ENCODE assay signal across 15 cellular contexts in genomic region chr19:55228403-55229031, GRCh38. TPM values are rescaled to one million over a fixed set of nuclear protein-coding genes. Genes with fewer than 3 reads are reported as not detected.
DNase-seq lines count a peak whose midpoint lies in the region; ATAC-seq, FAIRE-seq and TF ChIP-seq lines count a peak whose summit lies in the region.
"Had no signal": no experiment of that assay in that cellular context is flagged by ENCODE, and none has a peak within 500 bp of the region (broad histone marks: within the 10 kb centered on the region; RNA-seq: fewer than 3 reads in every experiment).

TSS of gene TMEM86B (minus strand) at chr19:55228763. CDS start at chr19:55228741, 22 bp downstream.

- H3K9me3 ChIP-seq in IMR-90 (ENCODE audit: control insufficient read depth, insufficient read depth, low read length) (no peaks in the 10 kb centered on the region), H1 (ENCODE audit: insufficient read depth in 2 of 2, low read depth in 1 of 2, low read length in 1 of 2) (no peaks in the 10 kb centered on the region)
- no peaks in the 10 kb centered on the region for H3K9me3 ChIP-seq in naive thymus-derived CD4-positive, alpha-beta T cell (ENCODE audit: control insufficient read depth in 2 of 3, low read length in 3 of 3)
- H3K9me3 ChIP-seq: BE2C, left lung, ovary had no signal

- POLR2A ChIA-PET in IMR-90 (lab: Charles Lee; ENCODE audit: unreplicated experiment): no interaction called here
- POLR2A ChIA-PET in H1 (lab: Charles Lee; ENCODE audit: partially characterized antibody): interaction anchor here (0.6 to 1.9 kb wide), 3 partner anchors 31 to 179 kb away, joined by 3 to 10 read pairs (median 4); partner anchors contain the start of gene UBE2S
- POLR2A ChIA-PET in naive thymus-derived CD4-positive, alpha-beta T cell (lab: Charles Lee): interaction anchor here (0.6 kb wide), 1 partner anchor 50 kb away, joined by 3 read pairs; no protein-coding TSS in a partner anchor

- BruUV-seq in IMR-90 (replicated peaks; lab: Mats Ljungman, UMichigan): no TSS peak

- no peak within 1 kb of the TSS for H4K5ac ChIP-seq in IMR-90 (ENCODE audit: low read depth, low read length)
- no peak within 1 kb of the TSS for H4K5ac ChIP-seq in H1 (ENCODE audit: insufficient read length, low read depth, low read length)

- H3K27me3 Mint-ChIP-seq in CD14-positive monocyte (ENCODE audit: low read depth in 3 of 3): peaks cover 0 to 3% (median 0%) of the 10 kb centered on the region in 3 donors
- H3K27me3 Mint-ChIP-seq in naive thymus-derived CD4-positive, alpha-beta T cell: no peaks in the 10 kb centered on the region

- H2BK15ac ChIP-seq in IMR-90 (ENCODE audit: low read depth, low read length): no peak within 1 kb of the TSS
- H2BK15ac ChIP-seq in H1 (ENCODE audit: low read length): no peak within 1 kb of the TSS

- H3K9me3 Mint-ChIP-seq in CD14-positive monocyte: peaks cover 0 to 2% (median 0%) of the 10 kb centered on the region in 7 donors
- no peaks in the 10 kb centered on the region for H3K9me3 Mint-ChIP-seq in naive thymus-derived CD4-positive, alpha-beta T cell

- dilution Hi-C loops in IMR-90 (cut with HindIII; ENCODE audit: low sequenced_read_pairs, unreplicated experiment): no loop called here

- H3K9ac ChIP-seq in IMR-90 (ENCODE audit: low read depth, low read length): no peak within 1 kb of the TSS
- no peak within 1 kb of the TSS for H3K9ac ChIP-seq in H1 (replicated peaks in 1 of 4; ENCODE audit: extremely low read depth in 1 of 4, low read depth in 3 of 4, low read length in 3 of 4)

- CTCF ChIA-PET in IMR-90 (lab: Yijun Ruan, JAX) (no interaction called here), H1 (lab: Charles Lee; ENCODE audit: partially characterized antibody) (interaction anchor here (0.7 to 1.6 kb wide), 3 partner anchors 63 to 190 kb away, joined by 3 to 4 read pairs (median 4); partner anchors contain the start of gene DNAAF3)
- CTCF ChIA-PET in naive thymus-derived CD4-positive, alpha-beta T cell (lab: Charles Lee): no interaction called here

- H4K20me1 ChIP-seq in IMR-90 (ENCODE audit: insufficient read depth, low read length) (peaks cover 15% of the 10 kb centered on the region), H1 (replicated peaks in 1 of 2; ENCODE audit: control insufficient read depth in 1 of 2, insufficient read depth in 2 of 2, low read length in 2 of 2) (peaks cover 3 to 23% of the 10 kb centered on the region in 2 experiments)

- peaks cover 5% of the 10 kb centered on the region for H3K4me1 Mint-ChIP-seq in CD14-positive monocyte
- H3K4me1 Mint-ChIP-seq in naive thymus-derived CD4-positive, alpha-beta T cell: peaks cover 0 to 8% (median 5%) of the 10 kb centered on the region in 7 donors

- 0 out of 2 replicates have a peak, but pooled peaks cover 6% of the 10 kb centered on the region for H3K9me1 ChIP-seq in IMR-90 (ENCODE audit: insufficient read depth, low read length)

- H3K56ac ChIP-seq in IMR-90 (ENCODE audit: extremely low read depth, insufficient read depth, low read length): no peak within 1 kb of the TSS
- no peak within 1 kb of the TSS for H3K56ac ChIP-seq in H1 (replicated peaks; ENCODE audit: insufficient read length, low read depth, low read length)

- H2AK5ac ChIP-seq in IMR-90 (ENCODE audit: low read depth, low read length) (no peak within 1 kb of the TSS), H1 (ENCODE audit: low read depth, low read length) (no peak within 1 kb of the TSS)

- no CpG with 5 or more reads among the region's 12 CpGs for whole genome bisulfite sequencing in IMR-90 (ENCODE audit: extremely low coverage in 2 of 2, insufficient read length in 1 of 2), 2 experiments
- 90% methylated on average over 10 of the region's 12 CpGs; no CpG with 5 or more reads in 1 of the 2 experiments for WGBS in H1 (ENCODE audit: extremely low coverage in 1 of 2, insufficient coverage in 1 of 2, insufficient read length in 1 of 2, insufficient replicate concordance in 2 of 2, low coverage in 1 of 2, low lambda C conversion rate in 2 of 2, missing lambda C conversion rate in 1 of 2), 2 experiments

- in situ Hi-C loops in IMR-90 (cut with MboI; ENCODE audit: low sequenced_read_pairs): no loop called here

- H3K36me3 ChIP-seq in IMR-90 (ENCODE audit: control insufficient read depth, insufficient read depth, low read length): peaks cover 51% of the 10 kb centered on the region
- H3K36me3 ChIP-seq in H1 (ENCODE audit: control insufficient read depth in 2 of 4, insufficient read depth in 4 of 4, low read length in 3 of 4): peaks cover 5 to 16% (median 12%) of the 10 kb centered on the region in 4 experiments; a peak in 5 of 8 replicates
- H3K36me3 ChIP-seq in naive thymus-derived CD4-positive, alpha-beta T cell (ENCODE audit: control insufficient read depth in 2 of 3, insufficient read depth in 3 of 3, low read length in 3 of 3): peaks cover 12 to 83% (median 34%) of the 10 kb centered on the region in 3 experiments
- H3K36me3 ChIP-seq: ovary had no signal

- intact Hi-C loops in CD14-positive monocyte (cut with micrococcal nuclease): no loop called here
- intact Hi-C loops in IMR-90 (cut with micrococcal nuclease): no loop called here
- intact Hi-C loops in naive thymus-derived CD4-positive, alpha-beta T cell (cut with micrococcal nuclease): no loop called here

- no peak within 1 kb of the TSS for H3K23ac ChIP-seq in IMR-90 (ENCODE audit: low read depth, low read length)
- H3K23ac ChIP-seq in H1 (ENCODE audit: insufficient read length): no peak within 1 kb of the TSS

- no peak within 1 kb of the TSS for H3K14ac ChIP-seq in IMR-90 (replicated peaks; ENCODE audit: low read depth, low read length)
- H3K14ac ChIP-seq in H1 (ENCODE audit: insufficient read length): no peak within 1 kb of the TSS

- H3K4me1 ChIP-seq in IMR-90 (ENCODE audit: control insufficient read depth, insufficient read depth, low read length): no peaks in the 10 kb centered on the region
- H3K4me1 ChIP-seq in H1 (replicated peaks in 1 of 4; ENCODE audit: control insufficient read depth in 3 of 4, insufficient read depth in 4 of 4, low read length in 3 of 4): no peaks in the 10 kb centered on the region
- no peaks in the 10 kb centered on the region for H3K4me1 ChIP-seq in naive thymus-derived CD4-positive, alpha-beta T cell (ENCODE audit: control insufficient read depth in 2 of 2, insufficient read depth in 2 of 2, low read length in 2 of 2)
- H3K4me1 ChIP-seq: left lung had no signal

- H2BK12ac ChIP-seq in H1 (ENCODE audit: low read depth, low read length): no peak within 1 kb of the TSS

- peaks cover 3 to 8% of the 10 kb centered on the region in 2 experiments; a peak in 2 of 4 replicates for H3K79me1 ChIP-seq in IMR-90 (ENCODE audit: low read depth in 1 of 2, low read length in 2 of 2)
- no peaks in the 10 kb centered on the region; the same call in 1 of the 2 replicates for H3K79me1 ChIP-seq in H1 (ENCODE audit: low read depth, low read length)

- DNase-seq in CD14-positive monocyte (ENCODE audit: low spot score) (no peak), IMR-90 (no peak), H1 (ENCODE audit: low read depth in 1 of 2, low spot score in 2 of 2) (no peak), RKO (ENCODE audit: low spot score) (no peak), NOMO-1 treated with DMSO at 0.1 percent for 48 hours (lab: John Stamatoyannopoulos, UW; ENCODE audit: unreplicated experiment) (no peak)
- no peak for DNase-seq in naive thymus-derived CD4-positive, alpha-beta T cell
- DNase-seq: activated CD4-positive, alpha-beta T cell treated with anti-CD3 and anti-CD28 coated beads, Interleukin-2, amount 50 U/mL, for 1 hour; activated gamma-delta T cell; DMS79 treated with DMSO at 0.1 percent for 48 hours; NCI-H2029 treated with DMSO at 0.1 percent for 48 hours had no signal

- H2AK9ac ChIP-seq in IMR-90 (replicated peaks; ENCODE audit: low read depth, low read length, poor library complexity): peak within 1 kb of the TSS; percentile 16

- no peak within 1 kb of the TSS for H3K4ac ChIP-seq in IMR-90 (ENCODE audit: low read depth, low read length)
- no peak within 1 kb of the TSS for H3K4ac ChIP-seq in H1 (replicated peaks; ENCODE audit: insufficient read length, low read depth, low read length)

- H4K91ac ChIP-seq in IMR-90 (ENCODE audit: insufficient read depth, low read depth, low read length) (no peak within 1 kb of the TSS), H1 (replicated peaks; ENCODE audit: insufficient read length, low read length) (no peak within 1 kb of the TSS)

- TF ChIP-seq POLR2A in IMR-90 (IDR thresholded peaks at IDR 0.05; ENCODE audit: low read depth, low read length) (no peak), H1 (IDR thresholded peaks at IDR 0.05; ENCODE audit: control extremely low read depth in 1 of 2, low read depth in 2 of 2, low read length in 2 of 2) (no peak)

- no peak for TF ChIP-seq EP300 in H1 (IDR thresholded peaks at IDR 0.05; ENCODE audit: borderline replicate concordance in 1 of 2, low read depth in 2 of 2, low read length in 2 of 2)

- ATAC-seq in IMR-90 (ENCODE audit: low read depth) (no peak), HG03521 (IDR thresholded peaks at IDR 0.05; ENCODE audit: unreplicated experiment) (no peak), HG03342 (IDR thresholded peaks at IDR 0.05; ENCODE audit: unreplicated experiment) (no peak)
- ATAC-seq in naive thymus-derived CD4-positive, alpha-beta T cell: no peak
- ATAC-seq: left lung had no signal

- peak within 1 kb of the TSS in 1 of 2 donors; percentile 37 for H3K4me3 Mint-ChIP-seq in CD14-positive monocyte
- H3K4me3 Mint-ChIP-seq in naive thymus-derived CD4-positive, alpha-beta T cell: no peak within 1 kb of the TSS

- H3K23me2 ChIP-seq in H1 (ENCODE audit: low read depth, low read length): no peaks in the 10 kb centered on the region

- H3K18ac ChIP-seq in IMR-90 (ENCODE audit: low read depth, low read length): no peak within 1 kb of the TSS
- no peak within 1 kb of the TSS for H3K18ac ChIP-seq in H1 (ENCODE audit: extremely low read depth, low read length)

- H3K79me2 ChIP-seq in H1 (ENCODE audit: control insufficient read depth in 1 of 2, insufficient read depth in 2 of 2, low read length in 2 of 2): no peaks in the 10 kb centered on the region

- H3K27ac ChIP-seq in IMR-90 (ENCODE audit: insufficient read depth, low read length): no peak within 1 kb of the TSS
- H3K27ac ChIP-seq in H1 (ENCODE audit: low read depth, low read length): no peak within 1 kb of the TSS
- no peak within 1 kb of the TSS for H3K27ac ChIP-seq in naive thymus-derived CD4-positive, alpha-beta T cell (ENCODE audit: low read depth, low read length)
- H3K27ac ChIP-seq: left lung, ovary had no signal

- H2BK120ac ChIP-seq in IMR-90 (ENCODE audit: low read depth, low read length): no peak within 1 kb of the TSS
- no peak within 1 kb of the TSS for H2BK120ac ChIP-seq in H1 (replicated peaks; ENCODE audit: low read depth, low read length)

- TF ChIP-seq RAD21 in IMR-90 (IDR thresholded peaks at IDR 0.05; ENCODE audit: low read length) (no peak), H1 (IDR thresholded peaks at IDR 0.05 in 1 of 2, conservative IDR thresholded peaks at IDR 0.05 in 1 of 2; ENCODE audit: low read depth in 2 of 2, low read length in 2 of 2) (no peak)

- H3K27me3 ChIP-seq in IMR-90 (ENCODE audit: control insufficient read depth, insufficient read depth, low read length) (no peaks in the 10 kb centered on the region), H1 (replicated peaks in 1 of 4; ENCODE audit: control insufficient read depth in 3 of 4, extremely low read depth in 1 of 4, insufficient read depth in 3 of 4, low read length in 3 of 4) (no peaks in the 10 kb centered on the region)
- H3K27me3 ChIP-seq in naive thymus-derived CD4-positive, alpha-beta T cell (ENCODE audit: control insufficient read depth in 2 of 2, insufficient read depth in 2 of 2, low read length in 2 of 2): no peaks in the 10 kb centered on the region
- H3K27me3 ChIP-seq: BE2C, left lung, ovary had no signal

- TF ChIP-seq CTCF in CD14-positive monocyte (IDR thresholded peaks at IDR 0.05): no peak
- TF ChIP-seq CTCF in IMR-90 (conservative IDR thresholded peaks at IDR 0.05; ENCODE audit: low read depth, low read length): no peak
- TF ChIP-seq CTCF in H1 (IDR thresholded peaks at IDR 0.05; ENCODE audit: control extremely low read depth in 1 of 3, insufficient read depth in 1 of 3, low read depth in 1 of 3, low read length in 3 of 3): no peak

- H3K4me3 ChIP-seq in IMR-90 (ENCODE audit: insufficient read depth, low read depth, low read length): no peak within 1 kb of the TSS
- H3K4me3 ChIP-seq in H1 (ENCODE audit: extremely low read depth in 1 of 4, insufficient read depth in 2 of 4, low read depth in 3 of 4, low read length in 4 of 4): no peak within 1 kb of the TSS
- no peak within 1 kb of the TSS for H3K4me3 ChIP-seq in naive thymus-derived CD4-positive, alpha-beta T cell (ENCODE audit: low read length)
- H3K4me3 ChIP-seq: left lung, ovary had no signal

- H2BK5ac ChIP-seq in IMR-90 (ENCODE audit: low read depth, low read length, poor library complexity, severe bottlenecking): no peak within 1 kb of the TSS
- H2BK5ac ChIP-seq in H1 (ENCODE audit: low read depth, low read length): peak within 1 kb of the TSS; percentile 35; the same call in 1 of the 2 replicates

- H3K4me2 ChIP-seq in IMR-90 (ENCODE audit: low read depth, low read length) (no peak within 1 kb of the TSS), H1 (ENCODE audit: insufficient read depth in 1 of 2, low read depth in 2 of 2, low read length in 2 of 2) (no peak within 1 kb of the TSS)

- no peak for FAIRE-seq in H1 (lab: Jason Lieb, UNC)

- H3K36me3 Mint-ChIP-seq in CD14-positive monocyte: peaks cover 53 to 73% of the 10 kb centered on the region in 2 donors
- H3K36me3 Mint-ChIP-seq in naive thymus-derived CD4-positive, alpha-beta T cell: peaks cover 0 to 26% (median 9%) of the 10 kb centered on the region in 5 donors

- H2AFZ ChIP-seq in IMR-90 (replicated peaks; ENCODE audit: low read length, poor library complexity): no peak within 1 kb of the TSS
- H2AFZ ChIP-seq in H1 (ENCODE audit: low read length): no peak within 1 kb of the TSS

- peak within 1 kb of the TSS in 4 of 7 donors; percentile 0 to 57 (median 30) for H3K27ac Mint-ChIP-seq in CD14-positive monocyte
- peak within 1 kb of the TSS in 3 of 9 donors; percentile 21 to 63 (median 38) for H3K27ac Mint-ChIP-seq in naive thymus-derived CD4-positive, alpha-beta T cell

- H4K8ac ChIP-seq in IMR-90 (ENCODE audit: low read depth in 2 of 2, low read length in 2 of 2) (no peak within 1 kb of the TSS), H1 (ENCODE audit: extremely low read depth, insufficient read depth, low read length) (no peak within 1 kb of the TSS; the same call in 1 of the 2 replicates)

- H2BK20ac ChIP-seq in IMR-90 (ENCODE audit: low read depth, low read length) (no peak within 1 kb of the TSS), H1 (ENCODE audit: low read length) (no peak within 1 kb of the TSS)

RNA-seq across cellular contexts. Expression of gene TMEM86B, which starts in this region (rescaled TPM):
- polyA plus RNA-seq in CD14-positive monocyte (under 1 TPM; 0.16 to 0.38 TPM), IMR-90 (2012; rRNA removed) (2.4 TPM in 2 replicates), H1 (2011; rRNA removed) (2.9 and 4.2 TPM in 2 replicates)
- total RNA-seq in IMR-90 (2012; rRNA removed): 0.18 and 0.28 TPM in 2 replicates
- 1.1 and 1.4 TPM in 2 replicates for polyA plus RNA-seq in IMR-90 (2012; cell fraction: cytosol; rRNA removed)
- 13.1 and 45.3 TPM in 2 replicates for polyA plus RNA-seq in IMR-90 (2012; cell fraction: nucleus; rRNA removed; ENCODE audit: low replicate concordance)
- 2.0 and 2.1 TPM in 2 replicates for total RNA-seq in H1 (2021; fragmentation: NEBNext Ultra II Directional; extraction: Animal tissue kit (Norgen Biotek cat#: 25700))
- 1.6 TPM for polyA plus RNA-seq in H1 (2011; cell fraction: cytosol; rRNA removed)
- polyA plus RNA-seq in H1 (2011; cell fraction: nucleus; rRNA removed): 11.9 TPM
- 0.81 to 2.9 TPM (median 2.6 TPM) in 4 replicates for polyA plus RNA-seq in H1 (2012, experiment 1 of 2)
- 2.2 TPM for polyA plus RNA-seq in H1 (2012, experiment 2 of 2)
- polyA plus RNA-seq in H1 (2013, experiment 1 of 2): 2.2 TPM
- polyA plus RNA-seq in H1 (2013, experiment 2 of 2): 1.9 TPM
- 0.63 and 1.7 TPM in 2 replicates for polyA minus RNA-seq in H1 (2011; rRNA and poly(A)+ RNA removed)
- polyA minus RNA-seq in H1 (2011; cell fraction: cytosol; rRNA and poly(A)+ RNA removed): not detected
- polyA minus RNA-seq in H1 (2011; cell fraction: nucleus; rRNA and poly(A)+ RNA removed): 4.3 TPM
- 10 to 100 TPM; 10.4 to 24.1 (median 10.7) TPM for total RNA-seq in naive thymus-derived CD4-positive, alpha-beta T cell
- 1 to 10 TPM; 1.2 to 3.3 TPM for polyA plus RNA-seq in naive thymus-derived CD4-positive, alpha-beta T cell
